1 cellular context compared by ENCODE assay signal in the genomic region with DNA sequence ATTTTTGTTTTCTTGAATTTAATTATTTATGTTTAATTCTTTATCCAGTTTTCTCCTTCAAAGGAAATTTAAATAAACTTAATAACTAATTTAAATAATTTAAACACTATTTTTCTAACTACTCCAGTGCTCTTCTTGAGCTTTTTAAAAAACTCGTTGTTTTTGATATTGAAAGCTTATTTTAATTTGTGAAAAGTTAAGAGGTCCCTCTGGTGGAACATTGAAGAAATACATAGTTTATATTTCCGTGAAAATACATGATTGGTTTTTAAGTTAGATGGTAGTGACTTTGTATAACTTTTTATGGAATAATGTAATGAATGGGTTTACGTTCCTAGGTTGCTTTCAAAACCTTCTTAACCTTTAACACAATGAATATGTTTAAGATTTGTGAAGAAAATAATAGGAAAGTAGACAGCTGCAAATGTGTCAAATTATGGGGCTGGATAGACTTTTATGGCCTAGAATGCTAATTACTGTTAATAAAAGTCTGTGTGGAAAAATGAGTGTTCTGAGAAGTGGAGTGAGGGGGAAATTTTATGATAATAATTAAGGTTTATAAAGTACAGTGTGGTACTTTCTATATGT.
TF ChIP-seq lines count a peak whose summit lies in the region.

No MANE protein-coding gene starts in this region.

TF ChIP-seq in IMR-90, 13 proteins besides CTCF, POLR2A, EP300 and RAD21:
- TF ChIP-seq SMC3 (IDR thresholded peaks at IDR 0.05; ENCODE audit: low read depth, low read length) (peak; percentile 48), RFX5 (IDR thresholded peaks at IDR 0.05; ENCODE audit: low read depth, low read length) (no peak), MAZ (IDR thresholded peaks at IDR 0.05; ENCODE audit: borderline replicate concordance, low read depth, low read length) (no peak), MAFK (IDR thresholded peaks at IDR 0.05; ENCODE audit: low read depth, low read length) (no peak)
